ENCODE assay signal across 10 cellular contexts in genomic region chr3:20930034-20930433, GRCh38.
A peak's percentile ranks its signal among the peaks of the same experiment; 100 is the strongest.
DNase-seq lines count a peak whose midpoint lies in the region; ATAC-seq and TF ChIP-seq lines count a peak whose summit lies in the region.
"Had no signal": no experiment of that assay in that cellular context is flagged by ENCODE, and none has a peak within 500 bp of the region (broad histone marks: within the 10 kb centered on the region; RNA-seq: fewer than 3 reads in every experiment).

No MANE protein-coding gene starts in this region.

- intact Hi-C loops in lower lobe of right lung (cut with DNase I) (no loop called here), natural killer cell (cut with micrococcal nuclease) (no loop called here)
- intact Hi-C loops in activated T-helper 1 cell treated with anti-CD3 and anti-CD28 coated beads, Interleukin-12 subunit alpha, Interleukin-12 subunit beta, Interleukin-2, Interleukin-4 antibody, amounts not matched to agents 30 ng/mL and 10 ng/mL and 1 ng/mL, durations not matched to agents 14 hours and 24 hours and 36 hours (cut with micrococcal nuclease) = no loop called here

- H3K9me3 ChIP-seq in lower lobe of right lung = no peaks in the 10 kb centered on the region

- TF ChIP-seq CTCF in GM10248 (IDR thresholded peaks at IDR 0.05; ENCODE audit: control extremely low read depth, extremely low read depth, low read depth, missing control alignments) = peak; percentile 39
- peak; percentile 37; the same call in 1 of the 2 replicates for TF ChIP-seq CTCF in KMS-11 (conservative IDR thresholded peaks at IDR 0.05; ENCODE audit: low read depth, low read length)
- peak; percentile 39 for TF ChIP-seq CTCF in astrocyte of the spinal cord (IDR thresholded peaks at IDR 0.05; ENCODE audit: low read depth, low read length)
- peak; percentile 12 for TF ChIP-seq CTCF in lower lobe of right lung (IDR thresholded peaks at IDR 0.05)
- no peak for TF ChIP-seq CTCF in natural killer cell (IDR thresholded peaks at IDR 0.05)

- H3K4me3 Mint-ChIP-seq in activated T-helper 1 cell treated with anti-CD3 and anti-CD28 coated beads, Interleukin-12 subunit alpha, Interleukin-12 subunit beta, Interleukin-2, Interleukin-4 antibody, amounts not matched to agents 30 ng/mL and 10 ng/mL and 1 ng/mL, durations not matched to agents 14 hours and 24 hours and 36 hours = no peak overlapping the region
- H3K4me3 Mint-ChIP-seq in natural killer cell = no peak overlapping the region
- H3K4me3 Mint-ChIP-seq: memory B cell; T-helper 1 cell treated with Interleukin-12 subunit alpha and Interleukin-12 subunit beta and Interleukin-4 antibody, amounts not matched to agents 30 μg/mL and 1 μg/mL, for 36 hours had no signal

- H2AFZ ChIP-seq in KMS-11 (ENCODE audit: low read depth) = no peak overlapping the region

- no peaks in the 10 kb centered on the region for H3K27me3 Mint-ChIP-seq in activated T-helper 1 cell treated with anti-CD3 and anti-CD28 coated beads, Interleukin-12 subunit alpha, Interleukin-12 subunit beta, Interleukin-2, Interleukin-4 antibody, amounts not matched to agents 30 ng/mL and 10 ng/mL and 1 ng/mL, durations not matched to agents 14 hours and 24 hours and 36 hours (ENCODE audit: insufficient read depth)
- H3K27me3 Mint-ChIP-seq in natural killer cell (ENCODE audit: low read depth in 2 of 2) = no peaks in the 10 kb centered on the region
- H3K27me3 Mint-ChIP-seq: memory B cell had no signal

- H3K36me3 Mint-ChIP-seq in activated T-helper 1 cell treated with anti-CD3 and anti-CD28 coated beads, Interleukin-12 subunit alpha, Interleukin-12 subunit beta, Interleukin-2, Interleukin-4 antibody, amounts not matched to agents 30 ng/mL and 10 ng/mL and 1 ng/mL, durations not matched to agents 14 hours and 24 hours and 36 hours (ENCODE audit: low read depth) = no peaks in the 10 kb centered on the region
- peaks cover 5% of the 10 kb centered on the region for H3K36me3 Mint-ChIP-seq in natural killer cell
- H3K36me3 Mint-ChIP-seq: memory B cell had no signal

- H3K4me3 ChIP-seq in KMS-11 (IDR thresholded peaks at IDR 0.05; ENCODE audit: insufficient read depth, low read depth, low read length) (no peak overlapping the region), astrocyte of the spinal cord (ENCODE audit: low read depth, low read length) (no peak overlapping the region), lower lobe of right lung (no peak overlapping the region)

- in situ Hi-C loops in astrocyte of the spinal cord (cut with HindIII; ENCODE audit: low sequenced_read_pairs) = no loop called here

- CTCF ChIA-PET in GM10248 (lab: Yijun Ruan, JAX) = interaction anchor here (1.0 to 2.0 kb wide), 2 partner anchors 10 to 13 kb away, joined by 4 to 5 read pairs; no protein-coding TSS in a partner anchor

- no peaks in the 10 kb centered on the region for H3K79me2 ChIP-seq in KMS-11 (ENCODE audit: insufficient read depth, low read depth)

- POLR2A ChIA-PET in GM10248 (lab: Yijun Ruan, JAX) = no interaction called here

- no peak overlapping the region for H3K9ac ChIP-seq in KMS-11

- no peak overlapping the region for H3K4me2 ChIP-seq in KMS-11

- H3K4me1 Mint-ChIP-seq in activated T-helper 1 cell treated with anti-CD3 and anti-CD28 coated beads, Interleukin-12 subunit alpha, Interleukin-12 subunit beta, Interleukin-2, Interleukin-4 antibody, amounts not matched to agents 30 ng/mL and 10 ng/mL and 1 ng/mL, durations not matched to agents 14 hours and 24 hours and 36 hours (ENCODE audit: low read depth) = no peaks in the 10 kb centered on the region
- H3K4me1 Mint-ChIP-seq in natural killer cell = no peaks in the 10 kb centered on the region
- H3K4me1 Mint-ChIP-seq: memory B cell had no signal

- no peaks in the 10 kb centered on the region for H3K27me3 ChIP-seq in KMS-11 (ENCODE audit: insufficient read depth, low read depth)
- no peaks in the 10 kb centered on the region for H3K27me3 ChIP-seq in lower lobe of right lung (ENCODE audit: low read depth)

- no peaks in the 10 kb centered on the region for H4K20me1 ChIP-seq in KMS-11 (ENCODE audit: insufficient read depth)

- no peak for ATAC-seq in lower lobe of right lung
- ATAC-seq in HG02973 (IDR thresholded peaks at IDR 0.05; ENCODE audit: unreplicated experiment) = no peak
- ATAC-seq in natural killer cell = no peak

- H3K27ac ChIP-seq in KMS-11 (no peak overlapping the region), lower lobe of right lung (no peak overlapping the region)

- no peak overlapping the region for H3K27ac Mint-ChIP-seq in activated T-helper 1 cell treated with anti-CD3 and anti-CD28 coated beads, Interleukin-12 subunit alpha, Interleukin-12 subunit beta, Interleukin-2, Interleukin-4 antibody, amounts not matched to agents 30 ng/mL and 10 ng/mL and 1 ng/mL, durations not matched to agents 14 hours and 24 hours and 36 hours
- H3K27ac Mint-ChIP-seq in natural killer cell = no peak overlapping the region
- H3K27ac Mint-ChIP-seq: memory B cell; T-helper 1 cell treated with Interleukin-12 subunit alpha and Interleukin-12 subunit beta and Interleukin-4 antibody, amounts not matched to agents 30 μg/mL and 1 μg/mL, for 36 hours had no signal

- H3K9me3 Mint-ChIP-seq in activated T-helper 1 cell treated with anti-CD3 and anti-CD28 coated beads, Interleukin-12 subunit alpha, Interleukin-12 subunit beta, Interleukin-2, Interleukin-4 antibody, amounts not matched to agents 30 ng/mL and 10 ng/mL and 1 ng/mL, durations not matched to agents 14 hours and 24 hours and 36 hours = peaks cover 19% of the 10 kb centered on the region
- peaks cover 14 to 21% of the 10 kb centered on the region in 2 donors for H3K9me3 Mint-ChIP-seq in natural killer cell

- H3K36me3 ChIP-seq in KMS-11 (ENCODE audit: insufficient read depth) (no peaks in the 10 kb centered on the region), lower lobe of right lung (no peaks in the 10 kb centered on the region)

- DNase-seq in GM10248 (ENCODE audit: extremely low spot score) = no peak
- DNase-seq in astrocyte of the spinal cord (ENCODE audit: low read depth, low spot score) = peak; percentile 15
- DNase-seq in lower lobe of right lung = no peak
- no peak for DNase-seq in activated T-helper 1 cell treated with anti-CD3 and anti-CD28 coated beads, Interleukin-12 subunit alpha, Interleukin-12 subunit beta, Interleukin-2, Interleukin-4 antibody, amounts not matched to agents 30 ng/mL and 10 ng/mL and 1 ng/mL, durations not matched to agents 14 hours and 24 hours and 36 hours (ENCODE audit: low spot score)
- no peak for DNase-seq in T-helper 9 cell
- DNase-seq in natural killer cell = no peak

- H3K4me1 ChIP-seq in KMS-11 (ENCODE audit: low read depth, poor library complexity, severe bottlenecking) (no peaks in the 10 kb centered on the region), lower lobe of right lung (no peaks in the 10 kb centered on the region)
